29 cellular contexts compared by ENCODE assay signal in genomic region chr5:149615976-149616375, GRCh38. TPM values are rescaled to one million over a fixed set of nuclear protein-coding genes. Genes with fewer than 3 reads are reported as not detected.
DNase-seq lines count a peak whose midpoint lies in the region; ATAC-seq and TF ChIP-seq lines count a peak whose summit lies in the region.
"Had no signal": no experiment of that assay in that cellular context is flagged by ENCODE, and none has a peak within 500 bp of the region (broad histone marks: within the 10 kb centered on the region; RNA-seq: fewer than 3 reads in every experiment).

No MANE protein-coding gene starts in this region.

- in situ Hi-C loops in transverse colon (cut with MboI; ENCODE audit: low pct_ligation_motif_present in 1 of 4, low pct_unique_long_range_greater_than_20kb in 1 of 4, low sequenced_read_pairs in 3 of 4), result no loop called here

- no peaks in the 10 kb centered on the region for H3K36me3 Mint-ChIP-seq in activated naive CD4-positive, alpha-beta T cell treated with anti-CD3 and anti-CD28 coated beads, Interleukin-2, amount 50 U/mL, for 24 hours
- no peaks in the 10 kb centered on the region for H3K36me3 Mint-ChIP-seq in neural progenitor cell
- H3K36me3 Mint-ChIP-seq: activated naive CD4-positive, alpha-beta T cell treated with anti-CD3 and anti-CD28 coated beads, Interleukin-2, amount 10 ng/mL, durations not matched to agents 7 days and 5 days; CD4-positive, CD25-positive, alpha-beta regulatory T cell; naive B cell; stimulated activated effector memory CD8-positive, alpha-beta T cell treated with anti-CD3 and anti-CD28 coated beads, Interleukin-12 subunit alpha, Interleukin-12 subunit beta, amount 100 ng/mL, for 72 hours had no signal

- no peaks in the 10 kb centered on the region for H3K27me3 Mint-ChIP-seq in activated naive CD4-positive, alpha-beta T cell treated with anti-CD3 and anti-CD28 coated beads, Interleukin-2, amount 50 U/mL, for 24 hours
- peaks cover 4% of the 10 kb centered on the region for H3K27me3 Mint-ChIP-seq in neural progenitor cell (ENCODE audit: insufficient read depth, low read depth)
- H3K27me3 Mint-ChIP-seq: activated naive CD4-positive, alpha-beta T cell treated with anti-CD3 and anti-CD28 coated beads, Interleukin-2, amount 10 ng/mL, durations not matched to agents 7 days and 5 days; CD4-positive, CD25-positive, alpha-beta regulatory T cell had no signal

- peak overlapping the region; percentile 53 for H3K27ac Mint-ChIP-seq in activated naive CD4-positive, alpha-beta T cell treated with anti-CD3 and anti-CD28 coated beads, Interleukin-2, amount 50 U/mL, for 24 hours
- no peak overlapping the region for H3K27ac Mint-ChIP-seq in neural progenitor cell
- H3K27ac Mint-ChIP-seq: activated CD8-positive, alpha-beta T cell treated with anti-CD3 and anti-CD28 coated beads for 36 hours; activated naive CD4-positive, alpha-beta T cell treated with anti-CD3 and anti-CD28 coated beads, Interleukin-2, amount 10 ng/mL, durations not matched to agents 7 days and 5 days; CD4-positive, CD25-positive, alpha-beta regulatory T cell; stimulated activated effector memory CD8-positive, alpha-beta T cell treated with anti-CD3 and anti-CD28 coated beads, Interleukin-12 subunit alpha, Interleukin-12 subunit beta, amount 100 ng/mL, for 72 hours; T-helper 2 cell treated with Interferon-gamma antibody and Interleukin-4, amounts not matched to agents 5 μg/mL and 100 μg/mL, for 36 hours had no signal

- no peaks in the 10 kb centered on the region for H3K9me3 ChIP-seq in mucosa of stomach (ENCODE audit: control insufficient read depth, low read length)
- no peaks in the 10 kb centered on the region for H3K9me3 ChIP-seq in transverse colon
- H3K9me3 ChIP-seq in neural progenitor cell (ENCODE audit: low read depth), result no peaks in the 10 kb centered on the region
- H3K9me3 ChIP-seq in left lung, result no peaks in the 10 kb centered on the region
- H3K9me3 ChIP-seq: HAP-1 had no signal

- no peak for TF ChIP-seq CTCF in transverse colon (IDR thresholded peaks at IDR 0.05)
- TF ChIP-seq CTCF in neural progenitor cell (IDR thresholded peaks at IDR 0.05), result no peak
- TF ChIP-seq CTCF in left lung (IDR thresholded peaks at IDR 0.05), result no peak

- H3K36me3 ChIP-seq in mucosa of stomach (ENCODE audit: control insufficient read depth, insufficient read depth, low read length), result peaks cover 25% of the 10 kb centered on the region
- H3K36me3 ChIP-seq in transverse colon, result peaks cover 0 to 4% (median 0%) of the 10 kb centered on the region in 4 donors
- no peaks in the 10 kb centered on the region for H3K36me3 ChIP-seq in neural progenitor cell
- no peaks in the 10 kb centered on the region for H3K36me3 ChIP-seq in left lung
- H3K36me3 ChIP-seq: HAP-1 had no signal

- H3K27ac ChIP-seq in transverse colon (peak overlapping the region; percentile 24 to 70 (median 53)), neural progenitor cell (no peak overlapping the region), left lung (no peak overlapping the region)
- H3K27ac ChIP-seq: HL-60, PC-9 had no signal

- no peak for DNase-seq in activated naive CD4-positive, alpha-beta T cell treated with anti-CD3 and anti-CD28 coated beads, Interleukin-2, amount 50 U/mL, for 16 hours
- peak; percentile 64 for DNase-seq in cerebellum (ENCODE audit: low spot score)
- DNase-seq in transverse colon, result no peak
- DNase-seq in Kasumi-1 (lab: John Stamatoyannopoulos, UW), result no peak
- DNase-seq in neural progenitor cell (ENCODE audit: low spot score), result no peak
- DNase-seq in left lung, result no peak
- DNase-seq: 8988T; activated CD4-positive, alpha-beta T cell treated with anti-CD3 and anti-CD28 coated beads for 1 hour; activated CD8-positive, alpha-beta T cell treated with anti-CD3 and anti-CD28 coated beads for 36 hours; activated naive CD4-positive, alpha-beta T cell treated with anti-CD3 and anti-CD28 coated beads, Interleukin-2, amount 10 ng/mL, durations not matched to agents 7 days and 5 days; Calu3; CD4-positive, CD25-positive, alpha-beta regulatory T cell; DND-41; effector memory CD4-positive, alpha-beta T cell; naive B cell; NCI-H1436; NCI-H2081; NCI-H2227 treated with DMSO at 0.1 percent for 48 hours; NCI-H526; occipital lobe; PC-9; SHP77; stimulated activated CD4-positive, alpha-beta T cell treated with anti-CD3 and anti-CD28 coated beads, Interleukin-15, amount 100 ng/mL, for 24 hours had no signal

- H4K20me1 ChIP-seq in neural progenitor cell (ENCODE audit: low read depth), result no peaks in the 10 kb centered on the region

- ATAC-seq in left lung, result no peak

- no peaks in the 10 kb centered on the region for H3K4me1 Mint-ChIP-seq in activated naive CD4-positive, alpha-beta T cell treated with anti-CD3 and anti-CD28 coated beads, Interleukin-2, amount 50 U/mL, for 24 hours
- peaks cover 7% of the 10 kb centered on the region for H3K4me1 Mint-ChIP-seq in neural progenitor cell
- H3K4me1 Mint-ChIP-seq: activated naive CD4-positive, alpha-beta T cell treated with anti-CD3 and anti-CD28 coated beads, Interleukin-2, amount 10 ng/mL, durations not matched to agents 7 days and 5 days had no signal

- 53 to 57% methylated on average over 3 to 5 of the region's 5 CpGs for WGBS in transverse colon (ENCODE audit: low coverage in 1 of 2), 2 donors

- H3K9me3 Mint-ChIP-seq in activated naive CD4-positive, alpha-beta T cell treated with anti-CD3 and anti-CD28 coated beads, Interleukin-2, amount 50 U/mL, for 24 hours, result no peaks in the 10 kb centered on the region
- no peaks in the 10 kb centered on the region for H3K9me3 Mint-ChIP-seq in neural progenitor cell
- H3K9me3 Mint-ChIP-seq: activated CD8-positive, alpha-beta T cell treated with anti-CD3 and anti-CD28 coated beads for 36 hours; activated naive CD4-positive, alpha-beta T cell treated with anti-CD3 and anti-CD28 coated beads, Interleukin-2, amount 10 ng/mL, durations not matched to agents 7 days and 5 days; CD4-positive, CD25-positive, alpha-beta regulatory T cell; stimulated activated effector memory CD8-positive, alpha-beta T cell treated with anti-CD3 and anti-CD28 coated beads, Interleukin-12 subunit alpha, Interleukin-12 subunit beta, amount 100 ng/mL, for 72 hours; T-helper 2 cell treated with Interferon-gamma antibody and Interleukin-4, amounts not matched to agents 5 μg/mL and 100 μg/mL, for 36 hours had no signal

- TF ChIP-seq POLR2A in transverse colon (IDR thresholded peaks at IDR 0.05), result no peak

- intact Hi-C loops in transverse colon (cut with DNase I; ENCODE audit: low total_unique reads) (no loop called here), left lung (cut with DNase I) (loop anchor here in 1 of 2 donors (5.0 kb wide), 1 partner anchor 174 kb away; no protein-coding TSS in a partner anchor)

- no peak overlapping the region for H3K4me3 ChIP-seq in mucosa of stomach (ENCODE audit: low read length)
- H3K4me3 ChIP-seq in transverse colon, result no peak overlapping the region
- H3K4me3 ChIP-seq in neural progenitor cell, result no peak overlapping the region
- no peak overlapping the region for H3K4me3 ChIP-seq in left lung
- H3K4me3 ChIP-seq: HAP-1, PC-9 had no signal

- H2AFZ ChIP-seq in neural progenitor cell (replicated peaks), result no peak overlapping the region
- H2AFZ ChIP-seq: PC-9 had no signal

- no peaks in the 10 kb centered on the region for H3F3A ChIP-seq in neural progenitor cell (ENCODE audit: low read depth)

- H3K79me2 ChIP-seq in neural progenitor cell (ENCODE audit: low read depth), result no peaks in the 10 kb centered on the region

- H3K9ac ChIP-seq in mucosa of stomach (ENCODE audit: low read length) (peak overlapping the region; percentile 4), neural progenitor cell (no peak overlapping the region)

- TF ChIP-seq EP300 in transverse colon (IDR thresholded peaks at IDR 0.05; ENCODE audit: low read depth), result no peak

- no peaks in the 10 kb centered on the region for H3K27me3 ChIP-seq in mucosa of stomach (ENCODE audit: control insufficient read depth, insufficient read depth, low read length)
- H3K27me3 ChIP-seq in transverse colon, result no peaks in the 10 kb centered on the region
- no peaks in the 10 kb centered on the region for H3K27me3 ChIP-seq in neural progenitor cell
- H3K27me3 ChIP-seq in left lung, result no peaks in the 10 kb centered on the region

- H3K4me1 ChIP-seq in mucosa of stomach (ENCODE audit: control insufficient read depth, insufficient read depth, low read length) (peaks cover 30% of the 10 kb centered on the region), transverse colon (peaks cover 8 to 29% (median 13%) of the 10 kb centered on the region in 4 donors), neural progenitor cell (peaks cover 3% of the 10 kb centered on the region), left lung (no peaks in the 10 kb centered on the region)
- H3K4me1 ChIP-seq: HAP-1 had no signal

- no peak overlapping the region for H3K4me3 Mint-ChIP-seq in activated naive CD4-positive, alpha-beta T cell treated with anti-CD3 and anti-CD28 coated beads, Interleukin-2, amount 50 U/mL, for 24 hours
- no peak overlapping the region for H3K4me3 Mint-ChIP-seq in neural progenitor cell
- H3K4me3 Mint-ChIP-seq: activated CD8-positive, alpha-beta T cell treated with anti-CD3 and anti-CD28 coated beads for 36 hours; activated naive CD4-positive, alpha-beta T cell treated with anti-CD3 and anti-CD28 coated beads, Interleukin-2, amount 10 ng/mL, durations not matched to agents 7 days and 5 days; CD4-positive, CD25-positive, alpha-beta regulatory T cell; naive B cell; stimulated activated effector memory CD8-positive, alpha-beta T cell treated with anti-CD3 and anti-CD28 coated beads, Interleukin-12 subunit alpha, Interleukin-12 subunit beta, amount 100 ng/mL, for 72 hours; T-helper 2 cell treated with Interferon-gamma antibody and Interleukin-4, amounts not matched to agents 5 μg/mL and 100 μg/mL, for 36 hours had no signal

- H3K4me2 ChIP-seq in neural progenitor cell, result no peak overlapping the region
- H3K4me2 ChIP-seq: PC-9 had no signal

RNA-seq across cellular contexts. Expression of gene ARHGEF37, which starts 34.7 kb away (rescaled TPM):
- total RNA-seq in cerebellum (4.6 TPM), transverse colon (10 to 100 TPM; 14.2 to 27.5 (median 21.7) TPM), neural progenitor cell (ENCODE audit: low replicate concordance) (0.99 and 1.7 TPM in 2 replicates), left lung (1 to 10 TPM; 4.2 to 7.3 TPM)

Comparison
In these comparisons a context has a peak if more than half of its experiments do, and no peak if none do; other contexts are left out.
1. H3K27ac ChIP-seq: peak in transverse colon (4 of 4); none in neural progenitor cell (single experiment) and left lung (0 of 2).